ENCODE assay signal across 14 cellular contexts in genomic region chr6:45625191-45625664, GRCh38.
DNase-seq lines count a peak whose midpoint lies in the region; ATAC-seq lines count a peak whose summit lies in the region.
"Had no signal": no experiment of that assay in that cellular context is flagged by ENCODE, and none has a peak within 500 bp of the region (broad histone marks: within the 10 kb centered on the region; RNA-seq: fewer than 3 reads in every experiment).

No MANE protein-coding gene starts in this region.

- peak overlapping the region; percentile 7 for H3K4me3 Mint-ChIP-seq in T-helper 2 cell treated with Interferon-gamma antibody and Interleukin-4, amounts not matched to agents 5 μg/mL and 100 μg/mL, for 36 hours
- H3K4me3 Mint-ChIP-seq in stimulated activated effector memory CD8-positive, alpha-beta T cell treated with anti-CD3 and anti-CD28 coated beads, Interleukin-12 subunit alpha, Interleukin-12 subunit beta, amount 100 ng/mL, for 72 hours = peak overlapping the region; percentile 29

- peaks cover 25% of the 10 kb centered on the region for H3K36me3 Mint-ChIP-seq in T-helper 2 cell treated with Interferon-gamma antibody and Interleukin-4, amounts not matched to agents 5 μg/mL and 100 μg/mL, for 36 hours (ENCODE audit: low read depth)
- H3K36me3 Mint-ChIP-seq in stimulated activated effector memory CD8-positive, alpha-beta T cell treated with anti-CD3 and anti-CD28 coated beads, Interleukin-12 subunit alpha, Interleukin-12 subunit beta, amount 100 ng/mL, for 72 hours = no peaks in the 10 kb centered on the region

- DNase-seq in activated naive CD4-positive, alpha-beta T cell treated with Interleukin-2 at 50 U/mL for 16 hours = peak; percentile 20
- no peak for DNase-seq in activated naive CD4-positive, alpha-beta T cell treated with anti-CD3 and anti-CD28 coated beads, Interleukin-2, amount 50 U/mL, for 16 hours
- DNase-seq in T-helper 2 cell treated with Interferon-gamma antibody and Interleukin-4, amounts not matched to agents 5 μg/mL and 100 μg/mL, for 36 hours (ENCODE audit: low spot score) = peak; percentile 72
- DNase-seq in stimulated activated effector memory CD8-positive, alpha-beta T cell treated with anti-CD3 and anti-CD28 coated beads, Interleukin-12 subunit alpha, Interleukin-12 subunit beta, amount 100 ng/mL, for 72 hours (ENCODE audit: low spot score in 2 of 2) = no peak
- no peak for DNase-seq in NCI-H146 (lab: John Stamatoyannopoulos, UW)
- no peak for DNase-seq in HK-2 (ENCODE audit: unreplicated experiment)
- DNase-seq: BE2C, head of caudate nucleus, NCI-H345, right lobe of liver had no signal

- peaks cover 13% of the 10 kb centered on the region for H3K9me3 Mint-ChIP-seq in T-helper 2 cell treated with Interferon-gamma antibody and Interleukin-4, amounts not matched to agents 5 μg/mL and 100 μg/mL, for 36 hours
- H3K9me3 Mint-ChIP-seq in stimulated activated effector memory CD8-positive, alpha-beta T cell treated with anti-CD3 and anti-CD28 coated beads, Interleukin-12 subunit alpha, Interleukin-12 subunit beta, amount 100 ng/mL, for 72 hours = no peaks in the 10 kb centered on the region

- ATAC-seq in esophagus mucosa (peak; percentile 56), GM21528 (IDR thresholded peaks at IDR 0.05; ENCODE audit: low FRiP score, unreplicated experiment) (no peak)
- ATAC-seq in stimulated activated effector memory CD8-positive, alpha-beta T cell treated with anti-CD3 and anti-CD28 coated beads, Interleukin-12 subunit alpha, Interleukin-12 subunit beta, amount 100 ng/mL, for 72 hours = peak; percentile 86
- ATAC-seq: K562, right lobe of liver, Right ventricle myocardium inferior had no signal

- peak overlapping the region; percentile 3 for H3K27ac Mint-ChIP-seq in T-helper 2 cell treated with Interferon-gamma antibody and Interleukin-4, amounts not matched to agents 5 μg/mL and 100 μg/mL, for 36 hours
- H3K27ac Mint-ChIP-seq in stimulated activated effector memory CD8-positive, alpha-beta T cell treated with anti-CD3 and anti-CD28 coated beads, Interleukin-12 subunit alpha, Interleukin-12 subunit beta, amount 100 ng/mL, for 72 hours = peak overlapping the region; percentile 38

- H3K4me1 Mint-ChIP-seq in T-helper 2 cell treated with Interferon-gamma antibody and Interleukin-4, amounts not matched to agents 5 μg/mL and 100 μg/mL, for 36 hours (ENCODE audit: low read depth) = peaks cover 37% of the 10 kb centered on the region
- peaks cover 59% of the 10 kb centered on the region for H3K4me1 Mint-ChIP-seq in stimulated activated effector memory CD8-positive, alpha-beta T cell treated with anti-CD3 and anti-CD28 coated beads, Interleukin-12 subunit alpha, Interleukin-12 subunit beta, amount 100 ng/mL, for 72 hours

- no peaks in the 10 kb centered on the region for H3K27me3 Mint-ChIP-seq in T-helper 2 cell treated with Interferon-gamma antibody and Interleukin-4, amounts not matched to agents 5 μg/mL and 100 μg/mL, for 36 hours (ENCODE audit: low read depth)

Comparison
In these comparisons a context has a peak if more than half of its experiments do, and no peak if none do; other contexts are left out.
1. DNase-seq: peak in activated naive CD4-positive, alpha-beta T cell treated with Interleukin-2 at 50 U/mL for 16 hours (single experiment) and T-helper 2 cell treated with Interferon-gamma antibody and Interleukin-4, amounts not matched to agents 5 μg/mL and 100 μg/mL, for 36 hours (single experiment); none in activated naive CD4-positive, alpha-beta T cell treated with anti-CD3 and anti-CD28 coated beads, Interleukin-2, amount 50 U/mL, for 16 hours (single experiment), stimulated activated effector memory CD8-positive, alpha-beta T cell treated with anti-CD3 and anti-CD28 coated beads, Interleukin-12 subunit alpha, Interleukin-12 subunit beta, amount 100 ng/mL, for 72 hours (0 of 2), NCI-H146 (single experiment) and HK-2 (single experiment).